8 cellular contexts compared by ENCODE assay signal in the genomic region with DNA sequence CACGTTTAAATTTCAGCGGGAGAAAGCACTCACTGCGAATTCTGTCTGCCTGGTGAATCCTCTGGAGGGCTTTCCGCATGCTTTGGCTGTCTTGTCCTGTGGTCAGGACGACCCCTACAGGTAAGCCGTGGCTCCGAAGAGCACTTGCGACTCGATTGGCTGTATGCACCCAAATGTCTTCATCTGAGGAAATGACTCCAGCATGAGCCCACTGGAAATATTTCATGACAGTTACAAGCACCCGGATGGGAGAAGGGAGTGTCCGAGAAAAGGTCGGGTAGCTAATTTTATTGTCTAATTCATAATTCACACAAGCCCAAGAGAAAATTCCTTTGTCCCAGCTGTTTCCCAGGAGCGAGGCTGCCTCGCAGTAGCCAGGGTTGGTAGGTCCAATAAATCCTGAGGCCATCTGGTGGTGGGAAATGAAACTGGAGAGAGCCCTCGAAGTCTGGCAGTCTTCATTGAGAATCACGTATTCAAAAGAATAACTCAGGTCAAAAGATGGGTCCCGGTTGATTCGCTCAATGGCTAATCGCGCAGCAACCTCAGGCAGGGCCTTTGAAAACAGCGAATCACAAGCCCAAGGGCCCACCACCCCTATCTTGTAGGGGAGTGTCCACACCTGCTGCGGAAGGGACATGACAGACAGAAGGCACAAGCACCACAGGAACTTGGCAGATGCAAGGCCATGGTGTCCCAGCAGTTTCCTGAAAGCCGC. TPM values are rescaled to one million over a fixed set of nuclear protein-coding genes. Genes with fewer than 3 reads are reported as not detected.
DNase-seq lines count a peak whose midpoint lies in the region; ATAC-seq and TF ChIP-seq lines count a peak whose summit lies in the region.

No MANE protein-coding gene starts in this region.

- no peaks in the 10 kb centered on the region for H3K36me3 Mint-ChIP-seq in activated CD4-positive, alpha-beta memory T cell treated with anti-CD3 and anti-CD28 coated beads for 36 hours
- no peaks in the 10 kb centered on the region for H3K36me3 Mint-ChIP-seq in activated CD4-positive, alpha-beta memory T cell treated with anti-CD3 and anti-CD28 coated beads, Interleukin-2, amount 10 ng/mL, durations not matched to agents 7 days and 5 days (ENCODE audit: low read depth)

- no peaks in the 10 kb centered on the region for H3K27me3 Mint-ChIP-seq in activated CD4-positive, alpha-beta memory T cell treated with anti-CD3 and anti-CD28 coated beads for 36 hours
- no peaks in the 10 kb centered on the region for H3K27me3 Mint-ChIP-seq in activated CD4-positive, alpha-beta memory T cell treated with anti-CD3 and anti-CD28 coated beads, Interleukin-2, amount 10 ng/mL, durations not matched to agents 7 days and 5 days

- POLR2A ChIA-PET in activated CD4-positive, alpha-beta memory T cell treated with anti-CD3 and anti-CD28 coated beads for 36 hours (lab: Charles Lee): no interaction called here
- POLR2A ChIA-PET in activated CD4-positive, alpha-beta memory T cell treated with anti-CD3 and anti-CD28 coated beads, Interleukin-2, amount 10 ng/mL, durations not matched to agents 7 days and 5 days (lab: Charles Lee): no interaction called here

- TF ChIP-seq POLR2A in heart left ventricle (IDR thresholded peaks at IDR 0.05): no peak

- intact Hi-C loops in activated CD4-positive, alpha-beta memory T cell treated with anti-CD3 and anti-CD28 coated beads for 36 hours (cut with micrococcal nuclease): no loop called here
- intact Hi-C loops in heart left ventricle (cut with DNase I): loop anchor here in 5 of 10 donors (5.0 to 10.0 kb wide), 5 partner anchors 771 to 1271 kb away; no protein-coding TSS in a partner anchor

- no peaks in the 10 kb centered on the region for H3K9me3 Mint-ChIP-seq in activated CD4-positive, alpha-beta memory T cell treated with anti-CD3 and anti-CD28 coated beads for 36 hours
- no peaks in the 10 kb centered on the region for H3K9me3 Mint-ChIP-seq in activated CD4-positive, alpha-beta memory T cell treated with anti-CD3 and anti-CD28 coated beads, Interleukin-2, amount 10 ng/mL, durations not matched to agents 7 days and 5 days

- CTCF ChIA-PET in activated CD4-positive, alpha-beta memory T cell treated with anti-CD3 and anti-CD28 coated beads for 36 hours (lab: Charles Lee): interaction anchor here (2.4 kb wide), 1 partner anchor 10 kb away, joined by 12 read pairs; no protein-coding TSS in a partner anchor
- CTCF ChIA-PET in activated CD4-positive, alpha-beta memory T cell treated with anti-CD3 and anti-CD28 coated beads, Interleukin-2, amount 10 ng/mL, durations not matched to agents 7 days and 5 days (lab: Charles Lee): no interaction called here

- no peaks in the 10 kb centered on the region for H3K9me3 ChIP-seq in WERI-Rb-1 (ENCODE audit: severe bottlenecking)
- H3K9me3 ChIP-seq in heart left ventricle: no peaks in the 10 kb centered on the region

- no peak overlapping the region for H3K27ac Mint-ChIP-seq in activated CD4-positive, alpha-beta memory T cell treated with anti-CD3 and anti-CD28 coated beads for 36 hours
- no peak overlapping the region for H3K27ac Mint-ChIP-seq in activated CD4-positive, alpha-beta memory T cell treated with anti-CD3 and anti-CD28 coated beads, Interleukin-2, amount 10 ng/mL, durations not matched to agents 7 days and 5 days

- H3K4me1 Mint-ChIP-seq in activated CD4-positive, alpha-beta memory T cell treated with anti-CD3 and anti-CD28 coated beads for 36 hours (ENCODE audit: low read depth): peaks cover 6% of the 10 kb centered on the region
- peaks cover 2% of the 10 kb centered on the region for H3K4me1 Mint-ChIP-seq in activated CD4-positive, alpha-beta memory T cell treated with anti-CD3 and anti-CD28 coated beads, Interleukin-2, amount 10 ng/mL, durations not matched to agents 7 days and 5 days

- peak; percentile 10 for DNase-seq in activated CD4-positive, alpha-beta memory T cell treated with anti-CD3 and anti-CD28 coated beads for 36 hours
- DNase-seq in activated CD4-positive, alpha-beta memory T cell treated with anti-CD3 and anti-CD28 coated beads, Interleukin-2, amount 10 ng/mL, durations not matched to agents 7 days and 5 days: no peak
- DNase-seq in M059J (ENCODE audit: low read depth) (peak; percentile 45), WERI-Rb-1 (peak; percentile 26), heart left ventricle (peak in 4 of 5 donors; percentile 9 to 31 (median 21)), renal cortical epithelial cell (ENCODE audit: low read depth) (peak; percentile 21)

- peaks cover 0 to 7% (median 0%) of the 10 kb centered on the region in 12 donors for H3K4me1 ChIP-seq in heart left ventricle

- peaks cover 67% of the 10 kb centered on the region for H3K27me3 ChIP-seq in WERI-Rb-1 (ENCODE audit: insufficient read depth, low read depth, severe bottlenecking)
- peaks cover 0 to 47% (median 0%) of the 10 kb centered on the region in 9 donors for H3K27me3 ChIP-seq in heart left ventricle

- WGBS in heart left ventricle, 4 donors: 6 to 25% (median 15%) methylated on average over 20 to 23 of the region's 23 CpGs

- H3K4me3 Mint-ChIP-seq in activated CD4-positive, alpha-beta memory T cell treated with anti-CD3 and anti-CD28 coated beads for 36 hours: no peak overlapping the region
- H3K4me3 Mint-ChIP-seq in activated CD4-positive, alpha-beta memory T cell treated with anti-CD3 and anti-CD28 coated beads, Interleukin-2, amount 10 ng/mL, durations not matched to agents 7 days and 5 days: no peak overlapping the region

- H3K36me3 ChIP-seq in WERI-Rb-1: no peaks in the 10 kb centered on the region
- H3K36me3 ChIP-seq in heart left ventricle: no peaks in the 10 kb centered on the region

- H3K4me3 ChIP-seq in WERI-Rb-1 (ENCODE audit: low read depth, low read length) (no peak overlapping the region), heart left ventricle (peak overlapping the region in 5 of 12 donors; percentile 12 to 24 (median 22))

- ATAC-seq in heart left ventricle (peak; percentile 32 to 80 (median 66)), HG03175 (IDR thresholded peaks at IDR 0.05; ENCODE audit: unreplicated experiment) (no peak), GM18519 (IDR thresholded peaks at IDR 0.05; ENCODE audit: low FRiP score, unreplicated experiment) (no peak)

- TF ChIP-seq CTCF in WERI-Rb-1 (IDR thresholded peaks at IDR 0.05; ENCODE audit: low read depth, low read length) (peak; percentile 36), heart left ventricle (IDR thresholded peaks at IDR 0.05) (peak in 10 of 12 donors; percentile 31 to 56 (median 46))

- no peak overlapping the region for H3K27ac ChIP-seq in WERI-Rb-1
- no peak overlapping the region for H3K27ac ChIP-seq in heart left ventricle

RNA-seq across cellular contexts. Expression of a gene that starts 6.6 kb away (rescaled TPM):
- not detected for total RNA-seq in activated CD4-positive, alpha-beta memory T cell treated with anti-CD3 and anti-CD28 coated beads for 36 hours
- not detected for total RNA-seq in activated CD4-positive, alpha-beta memory T cell treated with anti-CD3 and anti-CD28 coated beads, Interleukin-2, amount 10 ng/mL, durations not matched to agents 7 days and 5 days
- not detected in 2 replicates for total RNA-seq in M059J (2014; rRNA removed; shearing (Covaris generic))
- not detected for total RNA-seq in heart left ventricle
- not detected for polyA plus RNA-seq in heart left ventricle
- total RNA-seq in renal cortical epithelial cell: under 0.01 TPM in 1 of 2 replicates, not detected in the other

Comparison
In these comparisons a context has a peak if more than half of its experiments do, and no peak if none do; other contexts are left out.
1. ATAC-seq: peak in heart left ventricle (4 of 4); none in HG03175 (single experiment) and GM18519 (single experiment).